In genomic region chr13:24948977-24949376, GRCh38 we compare ENCODE assay signal across 7 cellular contexts.
A peak's percentile ranks its signal among the peaks of the same experiment; 100 is the strongest.
DNase-seq lines count a peak whose midpoint lies in the region; ATAC-seq lines count a peak whose summit lies in the region.
"Not testable (repeated sequence)": the region's sequence is repeated elsewhere in the genome, so short reads cannot be mapped to it uniquely, and the experiment has no call there.

No MANE protein-coding gene starts in this region.

- H4K20me1 ChIP-seq in BLaER1, result not testable (repeated sequence)

- H3K4me1 ChIP-seq in BLaER1, result not testable (repeated sequence)

- H3K27ac Mint-ChIP-seq in activated CD4-positive, alpha-beta T cell treated with anti-CD3 and anti-CD28 coated beads, Interleukin-2, amount 10 ng/mL, durations not matched to agents 24 days and 14 days, result peak overlapping the region; percentile 53
- H3K27ac Mint-ChIP-seq in activated T-helper 17 cell treated with anti-CD3 and anti-CD28 coated beads, Interleukin-2, amount 50 U/mL, for 72 hours, result peak overlapping the region; percentile 70
- peak overlapping the region; percentile 73 for H3K27ac Mint-ChIP-seq in activated naive CD8-positive, alpha-beta T cell treated with anti-CD3 and anti-CD28 coated beads, Interleukin-2, amount 50 U/mL, for 24 hours
- peak overlapping the region; percentile 16 for H3K27ac Mint-ChIP-seq in stimulated activated memory B cell treated with anti-CD40 and anti-IgM and Interleukin-4, amounts not matched to agents 10 μg/mL and 1 μg/mL and 100 μg/mL, for 72 hours

- H3K9me3 Mint-ChIP-seq in activated CD4-positive, alpha-beta T cell treated with anti-CD3 and anti-CD28 coated beads, Interleukin-2, amount 10 ng/mL, durations not matched to agents 24 days and 14 days; activated T-helper 17 cell treated with anti-CD3 and anti-CD28 coated beads, Interleukin-2, amount 50 U/mL, for 72 hours; activated naive CD8-positive, alpha-beta T cell treated with anti-CD3 and anti-CD28 coated beads, Interleukin-2, amount 50 U/mL, for 24 hours; stimulated activated memory B cell treated with anti-CD40 and anti-IgM and Interleukin-4, amounts not matched to agents 10 μg/mL and 1 μg/mL and 100 μg/mL, for 72 hours: not testable (repeated sequence)

- H3K27me3 ChIP-seq in BLaER1, result not testable (repeated sequence)

- H3K27me3 Mint-ChIP-seq in activated CD4-positive, alpha-beta T cell treated with anti-CD3 and anti-CD28 coated beads, Interleukin-2, amount 10 ng/mL, durations not matched to agents 24 days and 14 days, result peaks cover 28% of the 10 kb centered on the region
- peaks cover 26% of the 10 kb centered on the region for H3K27me3 Mint-ChIP-seq in activated T-helper 17 cell treated with anti-CD3 and anti-CD28 coated beads, Interleukin-2, amount 50 U/mL, for 72 hours
- peaks cover 20% of the 10 kb centered on the region for H3K27me3 Mint-ChIP-seq in activated naive CD8-positive, alpha-beta T cell treated with anti-CD3 and anti-CD28 coated beads, Interleukin-2, amount 50 U/mL, for 24 hours
- H3K27me3 Mint-ChIP-seq in stimulated activated memory B cell treated with anti-CD40 and anti-IgM and Interleukin-4, amounts not matched to agents 10 μg/mL and 1 μg/mL and 100 μg/mL, for 72 hours, result not testable (repeated sequence)

- not testable (repeated sequence) for H3K4me1 Mint-ChIP-seq in activated CD4-positive, alpha-beta T cell treated with anti-CD3 and anti-CD28 coated beads, Interleukin-2, amount 10 ng/mL, durations not matched to agents 24 days and 14 days; activated T-helper 17 cell treated with anti-CD3 and anti-CD28 coated beads, Interleukin-2, amount 50 U/mL, for 72 hours
- H3K4me1 Mint-ChIP-seq in activated naive CD8-positive, alpha-beta T cell treated with anti-CD3 and anti-CD28 coated beads, Interleukin-2, amount 50 U/mL, for 24 hours, result peaks cover 27% of the 10 kb centered on the region
- peaks cover 17% of the 10 kb centered on the region for H3K4me1 Mint-ChIP-seq in stimulated activated memory B cell treated with anti-CD40 and anti-IgM and Interleukin-4, amounts not matched to agents 10 μg/mL and 1 μg/mL and 100 μg/mL, for 72 hours

- H3K36me3 ChIP-seq in BLaER1, result not testable (repeated sequence)

- intact Hi-C loops in activated CD4-positive, alpha-beta T cell treated with anti-CD3 and anti-CD28 coated beads, Interleukin-2, amount 10 ng/mL, durations not matched to agents 24 days and 14 days (cut with micrococcal nuclease), result loop anchor here (2.0 kb wide), 1 partner anchor 26 kb away; a partner anchor contains a TSS

- H3K36me3 Mint-ChIP-seq in activated CD4-positive, alpha-beta T cell treated with anti-CD3 and anti-CD28 coated beads, Interleukin-2, amount 10 ng/mL, durations not matched to agents 24 days and 14 days (ENCODE audit: low read depth); activated T-helper 17 cell treated with anti-CD3 and anti-CD28 coated beads, Interleukin-2, amount 50 U/mL, for 72 hours (ENCODE audit: low read depth); activated naive CD8-positive, alpha-beta T cell treated with anti-CD3 and anti-CD28 coated beads, Interleukin-2, amount 50 U/mL, for 24 hours (ENCODE audit: low read depth); stimulated activated memory B cell treated with anti-CD40 and anti-IgM and Interleukin-4, amounts not matched to agents 10 μg/mL and 1 μg/mL and 100 μg/mL, for 72 hours: not testable (repeated sequence)

- not testable (repeated sequence) for ATAC-seq in activated T-helper 17 cell treated with anti-CD3 and anti-CD28 coated beads, Interleukin-2, amount 50 U/mL, for 72 hours (replicated peaks); activated naive CD8-positive, alpha-beta T cell treated with anti-CD3 and anti-CD28 coated beads, Interleukin-2, amount 50 U/mL, for 24 hours; stimulated activated memory B cell treated with anti-CD40 and anti-IgM and Interleukin-4, amounts not matched to agents 10 μg/mL and 1 μg/mL and 100 μg/mL, for 72 hours

- not testable (repeated sequence) for H3K9me3 ChIP-seq in BLaER1

- H3K27ac ChIP-seq in BLaER1, result not testable (repeated sequence)

- not testable (repeated sequence) for H3K4me3 ChIP-seq in BLaER1

- peak; percentile 47 for DNase-seq in KG1 (lab: John Stamatoyannopoulos, UW)
- DNase-seq in MV-4-11 (lab: John Stamatoyannopoulos, UW), result peak; percentile 46
- not testable (repeated sequence) for DNase-seq in activated CD4-positive, alpha-beta T cell treated with anti-CD3 and anti-CD28 coated beads, Interleukin-2, amount 10 ng/mL, durations not matched to agents 24 days and 14 days; activated naive CD8-positive, alpha-beta T cell treated with anti-CD3 and anti-CD28 coated beads, Interleukin-2, amount 50 U/mL, for 24 hours

- not testable (repeated sequence) for H3K4me3 Mint-ChIP-seq in activated CD4-positive, alpha-beta T cell treated with anti-CD3 and anti-CD28 coated beads, Interleukin-2, amount 10 ng/mL, durations not matched to agents 24 days and 14 days; activated naive CD8-positive, alpha-beta T cell treated with anti-CD3 and anti-CD28 coated beads, Interleukin-2, amount 50 U/mL, for 24 hours
- peak overlapping the region; percentile 36 for H3K4me3 Mint-ChIP-seq in activated T-helper 17 cell treated with anti-CD3 and anti-CD28 coated beads, Interleukin-2, amount 50 U/mL, for 72 hours
- H3K4me3 Mint-ChIP-seq in stimulated activated memory B cell treated with anti-CD40 and anti-IgM and Interleukin-4, amounts not matched to agents 10 μg/mL and 1 μg/mL and 100 μg/mL, for 72 hours, result peak overlapping the region; percentile 6

- H3K4me2 ChIP-seq in BLaER1, result peak overlapping the region; percentile 28; the same call in 1 of the 2 replicates

- H3K9ac ChIP-seq in BLaER1, result not testable (repeated sequence)

Comparison
In these comparisons a context has a peak if more than half of its experiments do, and no peak if none do; other contexts are left out.
1. H3K27ac Mint-ChIP-seq: peak in every context shown above with its lines; median percentile 73 in activated naive CD8-positive, alpha-beta T cell treated with anti-CD3 and anti-CD28 coated beads, Interleukin-2, amount 50 U/mL, for 24 hours; 70 in activated T-helper 17 cell treated with anti-CD3 and anti-CD28 coated beads, Interleukin-2, amount 50 U/mL, for 72 hours; 53 in activated CD4-positive, alpha-beta T cell treated with anti-CD3 and anti-CD28 coated beads, Interleukin-2, amount 10 ng/mL, durations not matched to agents 24 days and 14 days; 16 in stimulated activated memory B cell treated with anti-CD40 and anti-IgM and Interleukin-4, amounts not matched to agents 10 μg/mL and 1 μg/mL and 100 μg/mL, for 72 hours.